In the genomic region with DNA sequence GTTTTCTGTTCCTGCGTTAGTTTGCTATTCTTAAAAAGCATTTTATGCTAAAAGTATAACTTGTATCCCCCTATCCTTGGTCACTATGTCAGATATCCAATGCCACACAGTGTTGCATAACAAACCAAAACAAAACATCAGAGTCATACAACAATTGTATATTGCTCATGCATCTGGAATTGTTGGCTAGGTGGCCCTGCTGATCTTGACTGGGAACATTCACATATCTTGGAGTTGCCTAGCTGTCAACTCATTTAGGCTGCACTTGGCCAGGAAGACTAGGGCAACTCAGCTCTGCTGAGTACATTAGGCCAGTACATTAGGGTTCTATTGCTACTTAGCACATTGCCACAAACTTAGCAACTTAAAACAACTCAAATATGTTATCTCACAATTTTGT, we compare ENCODE assay signal across 24 cellular contexts.
"Had no signal": no experiment of that assay in that cellular context is flagged by ENCODE, and none has a peak within 500 bp of the region (broad histone marks: within the 10 kb centered on the region; RNA-seq: fewer than 3 reads in every experiment).

No MANE protein-coding gene starts in this region.

- H3K4me3 Mint-ChIP-seq: activated CD4-positive, alpha-beta memory T cell treated with anti-CD3 and anti-CD28 coated beads for 36 hours; activated CD4-positive, alpha-beta T cell treated with anti-CD3 and anti-CD28 coated beads, Interleukin-2, amount 10 ng/mL, durations not matched to agents 7 days and 5 days; activated naive CD8-positive, alpha-beta T cell; activated T-cell treated with anti-CD3 and anti-CD28 coated beads, Interleukin-2, amount 50 U/mL, for 4 hours; T-helper 17 cell had no signal

- H3K36me3 ChIP-seq: adrenal gland had no signal

- H3K27ac ChIP-seq: adrenal gland, VCaP had no signal

- H3K9me3 ChIP-seq: adrenal gland had no signal

- H3K4me1 Mint-ChIP-seq: activated CD4-positive, alpha-beta T cell treated with anti-CD3 and anti-CD28 coated beads, Interleukin-2, amount 10 ng/mL, durations not matched to agents 7 days and 5 days; T-helper 17 cell had no signal

- H3K27ac Mint-ChIP-seq: activated CD4-positive, alpha-beta memory T cell treated with anti-CD3 and anti-CD28 coated beads for 36 hours; activated CD4-positive, alpha-beta T cell treated with anti-CD3 and anti-CD28 coated beads, Interleukin-2, amount 10 ng/mL, durations not matched to agents 7 days and 5 days; activated naive CD8-positive, alpha-beta T cell; T-helper 17 cell had no signal

- H3K27me3 Mint-ChIP-seq: activated CD4-positive, alpha-beta memory T cell treated with anti-CD3 and anti-CD28 coated beads for 36 hours; activated CD4-positive, alpha-beta T cell treated with anti-CD3 and anti-CD28 coated beads, Interleukin-2, amount 10 ng/mL, durations not matched to agents 7 days and 5 days; activated naive CD8-positive, alpha-beta T cell; T-helper 17 cell had no signal

- FAIRE-seq: bronchial epithelial cell, RCC 7860, TTC549 had no signal

- H3K27me3 ChIP-seq: adrenal gland had no signal

- H3K36me3 Mint-ChIP-seq: activated CD4-positive, alpha-beta memory T cell treated with anti-CD3 and anti-CD28 coated beads for 36 hours; activated naive CD8-positive, alpha-beta T cell had no signal

- H3K9me3 Mint-ChIP-seq: activated CD4-positive, alpha-beta T cell treated with anti-CD3 and anti-CD28 coated beads, Interleukin-2, amount 10 ng/mL, durations not matched to agents 7 days and 5 days had no signal

- H3K4me3 ChIP-seq: adrenal gland had no signal

- DNase-seq: activated CD4-positive, alpha-beta memory T cell treated with anti-CD3 and anti-CD28 coated beads for 36 hours; activated CD4-positive, alpha-beta T cell treated with anti-CD3 and anti-CD28 coated beads, Interleukin-2, amount 10 ng/mL, durations not matched to agents 7 days and 5 days; activated CD4-positive, CD25-positive, alpha-beta regulatory T cell; activated CD8-positive, alpha-beta memory T cell treated with anti-CD3 and anti-CD28 coated beads for 24 hours; activated effector memory CD4-positive, alpha-beta T cell treated with anti-CD3 and anti-CD28 coated beads, Interleukin-2, amount 50 U/mL, for 16 hours; activated naive CD4-positive, alpha-beta T cell treated with Interleukin-2 at 50 U/mL for 16 hours; activated T-cell treated with anti-CD3 and anti-CD28 coated beads, Interleukin-2, amount 50 U/mL, for 4 hours; adrenal gland; anterior cingulate cortex; central memory CD4-positive, alpha-beta T cell; NCI-H1105 treated with DMSO at 0.1 percent for 48 hours; NCI-H1436 treated with DMSO at 0.1 percent for 48 hours; NCI-H187; NCI-H2081; NCI-H446; NCI-H524; SHP77 treated with DMSO at 0.1 percent for 48 hours; T-helper 17 cell; T1000 had no signal

- H3K4me1 ChIP-seq: adrenal gland had no signal
